ENCODE assay signal across 1 cellular context in the genomic region with DNA sequence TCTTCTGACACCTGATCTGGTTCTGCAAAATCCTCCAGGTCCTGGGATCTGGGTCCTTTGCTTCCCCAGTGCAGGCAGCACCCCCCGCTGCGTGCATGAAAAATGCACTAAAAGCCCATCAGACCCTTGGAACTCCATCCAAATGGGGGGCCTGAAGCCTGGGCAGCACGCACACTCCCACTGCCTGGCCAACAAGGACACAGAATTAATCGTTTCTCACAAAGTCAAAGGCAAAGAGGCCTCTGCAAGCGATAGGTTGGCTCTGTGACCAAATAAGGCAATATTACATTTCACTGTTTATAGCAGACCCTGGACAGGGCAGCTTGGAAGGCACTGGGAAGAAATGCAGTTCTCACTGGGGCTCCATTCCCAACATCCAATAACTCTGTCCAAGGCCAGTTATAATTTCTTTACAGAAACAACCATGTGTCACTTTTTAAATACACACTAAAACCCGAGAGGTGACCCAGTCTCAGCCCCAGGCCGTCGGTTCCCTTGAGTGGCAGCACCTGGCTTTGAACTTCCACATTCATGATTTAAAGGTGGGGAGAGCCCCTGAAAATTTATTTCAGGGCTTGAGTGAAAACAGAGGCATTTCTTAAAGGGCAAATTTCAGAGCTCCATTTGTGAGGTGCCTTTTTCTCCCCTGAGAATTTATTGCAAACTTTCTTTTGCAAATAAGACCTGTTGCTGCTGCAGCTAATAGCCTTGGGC.
TF ChIP-seq lines count a peak whose summit lies in the region.

No MANE protein-coding gene starts in this region.

TF ChIP-seq in GM23338, 12 proteins besides CTCF, POLR2A, EP300 and RAD21 (continued from another document):
- TF ChIP-seq, protein P1, sequence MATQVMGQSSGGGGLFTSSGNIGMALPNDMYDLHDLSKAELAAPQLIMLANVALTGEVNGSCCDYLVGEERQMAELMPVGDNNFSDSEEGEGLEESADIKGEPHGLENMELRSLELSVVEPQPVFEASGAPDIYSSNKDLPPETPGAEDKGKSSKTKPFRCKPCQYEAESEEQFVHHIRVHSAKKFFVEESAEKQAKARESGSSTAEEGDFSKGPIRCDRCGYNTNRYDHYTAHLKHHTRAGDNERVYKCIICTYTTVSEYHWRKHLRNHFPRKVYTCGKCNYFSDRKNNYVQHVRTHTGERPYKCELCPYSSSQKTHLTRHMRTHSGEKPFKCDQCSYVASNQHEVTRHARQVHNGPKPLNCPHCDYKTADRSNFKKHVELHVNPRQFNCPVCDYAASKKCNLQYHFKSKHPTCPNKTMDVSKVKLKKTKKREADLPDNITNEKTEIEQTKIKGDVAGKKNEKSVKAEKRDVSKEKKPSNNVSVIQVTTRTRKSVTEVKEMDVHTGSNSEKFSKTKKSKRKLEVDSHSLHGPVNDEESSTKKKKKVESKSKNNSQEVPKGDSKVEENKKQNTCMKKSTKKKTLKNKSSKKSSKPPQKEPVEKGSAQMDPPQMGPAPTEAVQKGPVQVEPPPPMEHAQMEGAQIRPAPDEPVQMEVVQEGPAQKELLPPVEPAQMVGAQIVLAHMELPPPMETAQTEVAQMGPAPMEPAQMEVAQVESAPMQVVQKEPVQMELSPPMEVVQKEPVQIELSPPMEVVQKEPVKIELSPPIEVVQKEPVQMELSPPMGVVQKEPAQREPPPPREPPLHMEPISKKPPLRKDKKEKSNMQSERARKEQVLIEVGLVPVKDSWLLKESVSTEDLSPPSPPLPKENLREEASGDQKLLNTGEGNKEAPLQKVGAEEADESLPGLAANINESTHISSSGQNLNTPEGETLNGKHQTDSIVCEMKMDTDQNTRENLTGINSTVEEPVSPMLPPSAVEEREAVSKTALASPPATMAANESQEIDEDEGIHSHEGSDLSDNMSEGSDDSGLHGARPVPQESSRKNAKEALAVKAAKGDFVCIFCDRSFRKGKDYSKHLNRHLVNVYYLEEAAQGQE (IDR thresholded peaks at IDR 0.05; ENCODE audit: unreplicated experiment), result no peak
- TF ChIP-seq JUNB (IDR thresholded peaks at IDR 0.05; ENCODE audit: unreplicated experiment) (no peak), EZH2phosphoT487 (IDR thresholded peaks at IDR 0.05; ENCODE audit: unreplicated experiment) (no peak), NANOG (IDR thresholded peaks at IDR 0.05; ENCODE audit: borderline replicate concordance) (no peak), ZNF114 (CRISPR knock-in tag; IDR thresholded peaks at IDR 0.05) (no peak), STAT1 (IDR thresholded peaks at IDR 0.05; ENCODE audit: unreplicated experiment) (no peak), CREB1 (CRISPR knock-in tag; IDR thresholded peaks at IDR 0.05; ENCODE audit: low read depth) (no peak), EZH2 (IDR thresholded peaks at IDR 0.05; ENCODE audit: low read depth, unreplicated experiment) (no peak), ZNF331 (CRISPR knock-in tag; IDR thresholded peaks at IDR 0.05; ENCODE audit: low read depth) (no peak)
- TF ChIP-seq, protein P2, sequence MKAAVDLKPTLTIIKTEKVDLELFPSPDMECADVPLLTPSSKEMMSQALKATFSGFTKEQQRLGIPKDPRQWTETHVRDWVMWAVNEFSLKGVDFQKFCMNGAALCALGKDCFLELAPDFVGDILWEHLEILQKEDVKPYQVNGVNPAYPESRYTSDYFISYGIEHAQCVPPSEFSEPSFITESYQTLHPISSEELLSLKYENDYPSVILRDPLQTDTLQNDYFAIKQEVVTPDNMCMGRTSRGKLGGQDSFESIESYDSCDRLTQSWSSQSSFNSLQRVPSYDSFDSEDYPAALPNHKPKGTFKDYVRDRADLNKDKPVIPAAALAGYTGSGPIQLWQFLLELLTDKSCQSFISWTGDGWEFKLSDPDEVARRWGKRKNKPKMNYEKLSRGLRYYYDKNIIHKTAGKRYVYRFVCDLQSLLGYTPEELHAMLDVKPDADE (IDR thresholded peaks at IDR 0.05), result no peak
- TF ChIP-seq, protein P3, sequence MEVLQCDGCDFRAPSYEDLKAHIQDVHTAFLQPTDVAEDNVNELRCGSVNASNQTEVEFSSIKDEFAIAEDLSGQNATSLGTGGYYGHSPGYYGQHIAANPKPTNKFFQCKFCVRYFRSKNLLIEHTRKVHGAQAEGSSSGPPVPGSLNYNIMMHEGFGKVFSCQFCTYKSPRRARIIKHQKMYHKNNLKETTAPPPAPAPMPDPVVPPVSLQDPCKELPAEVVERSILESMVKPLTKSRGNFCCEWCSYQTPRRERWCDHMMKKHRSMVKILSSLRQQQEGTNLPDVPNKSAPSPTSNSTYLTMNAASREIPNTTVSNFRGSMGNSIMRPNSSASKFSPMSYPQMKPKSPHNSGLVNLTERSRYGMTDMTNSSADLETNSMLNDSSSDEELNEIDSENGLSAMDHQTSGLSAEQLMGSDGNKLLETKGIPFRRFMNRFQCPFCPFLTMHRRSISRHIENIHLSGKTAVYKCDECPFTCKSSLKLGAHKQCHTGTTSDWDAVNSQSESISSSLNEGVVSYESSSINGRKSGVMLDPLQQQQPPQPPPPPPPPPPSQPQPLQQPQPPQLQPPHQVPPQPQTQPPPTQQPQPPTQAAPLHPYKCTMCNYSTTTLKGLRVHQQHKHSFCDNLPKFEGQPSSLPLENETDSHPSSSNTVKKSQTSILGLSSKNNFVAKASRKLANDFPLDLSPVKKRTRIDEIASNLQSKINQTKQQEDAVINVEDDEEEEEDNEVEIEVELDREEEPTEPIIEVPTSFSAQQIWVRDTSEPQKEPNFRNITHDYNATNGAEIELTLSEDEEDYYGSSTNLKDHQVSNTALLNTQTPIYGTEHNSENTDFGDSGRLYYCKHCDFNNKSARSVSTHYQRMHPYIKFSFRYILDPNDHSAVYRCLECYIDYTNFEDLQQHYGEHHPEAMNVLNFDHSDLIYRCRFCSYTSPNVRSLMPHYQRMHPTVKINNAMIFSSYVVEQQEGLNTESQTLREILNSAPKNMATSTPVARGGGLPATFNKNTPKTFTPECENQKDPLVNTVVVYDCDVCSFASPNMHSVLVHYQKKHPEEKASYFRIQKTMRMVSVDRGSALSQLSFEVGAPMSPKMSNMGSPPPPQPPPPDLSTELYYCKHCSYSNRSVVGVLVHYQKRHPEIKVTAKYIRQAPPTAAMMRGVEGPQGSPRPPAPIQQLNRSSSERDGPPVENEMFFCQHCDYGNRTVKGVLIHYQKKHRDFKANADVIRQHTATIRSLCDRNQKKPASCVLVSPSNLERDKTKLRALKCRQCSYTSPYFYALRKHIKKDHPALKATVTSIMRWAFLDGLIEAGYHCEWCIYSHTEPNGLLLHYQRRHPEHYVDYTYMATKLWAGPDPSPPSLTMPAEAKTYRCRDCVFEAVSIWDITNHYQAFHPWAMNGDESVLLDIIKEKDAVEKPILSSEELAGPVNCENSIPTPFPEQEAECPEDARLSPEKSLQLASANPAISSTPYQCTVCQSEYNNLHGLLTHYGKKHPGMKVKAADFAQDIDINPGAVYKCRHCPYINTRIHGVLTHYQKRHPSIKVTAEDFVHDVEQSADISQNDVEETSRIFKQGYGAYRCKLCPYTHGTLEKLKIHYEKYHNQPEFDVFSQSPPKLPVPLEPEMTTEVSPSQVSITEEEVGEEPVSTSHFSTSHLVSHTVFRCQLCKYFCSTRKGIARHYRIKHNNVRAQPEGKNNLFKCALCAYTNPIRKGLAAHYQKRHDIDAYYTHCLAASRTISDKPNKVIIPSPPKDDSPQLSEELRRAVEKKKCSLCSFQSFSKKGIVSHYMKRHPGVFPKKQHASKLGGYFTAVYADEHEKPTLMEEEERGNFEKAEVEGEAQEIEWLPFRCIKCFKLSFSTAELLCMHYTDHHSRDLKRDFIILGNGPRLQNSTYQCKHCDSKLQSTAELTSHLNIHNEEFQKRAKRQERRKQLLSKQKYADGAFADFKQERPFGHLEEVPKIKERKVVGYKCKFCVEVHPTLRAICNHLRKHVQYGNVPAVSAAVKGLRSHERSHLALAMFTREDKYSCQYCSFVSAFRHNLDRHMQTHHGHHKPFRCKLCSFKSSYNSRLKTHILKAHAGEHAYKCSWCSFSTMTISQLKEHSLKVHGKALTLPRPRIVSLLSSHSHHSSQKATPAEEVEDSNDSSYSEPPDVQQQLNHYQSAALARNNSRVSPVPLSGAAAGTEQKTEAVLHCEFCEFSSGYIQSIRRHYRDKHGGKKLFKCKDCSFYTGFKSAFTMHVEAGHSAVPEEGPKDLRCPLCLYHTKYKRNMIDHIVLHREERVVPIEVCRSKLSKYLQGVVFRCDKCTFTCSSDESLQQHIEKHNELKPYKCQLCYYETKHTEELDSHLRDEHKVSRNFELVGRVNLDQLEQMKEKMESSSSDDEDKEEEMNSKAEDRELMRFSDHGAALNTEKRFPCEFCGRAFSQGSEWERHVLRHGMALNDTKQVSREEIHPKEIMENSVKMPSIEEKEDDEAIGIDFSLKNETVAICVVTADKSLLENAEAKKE (CRISPR knock-in tag; IDR thresholded peaks at IDR 0.05), result no peak
